In genomic region chr7:116465125-116465524, GRCh38 we compare ENCODE assay signal across 1 cellular context.
TF ChIP-seq lines count a peak whose summit lies in the region.

No MANE protein-coding gene starts in this region.

TF ChIP-seq in HepG2, 621 proteins besides CTCF, POLR2A, EP300 and RAD21:
- TF ChIP-seq PAF1 (CRISPR knock-in tag; IDR thresholded peaks at IDR 0.05) (no peak), RFX5 (IDR thresholded peaks at IDR 0.05; ENCODE audit: low read depth, low read length) (no peak), SMC3 (IDR thresholded peaks at IDR 0.05; ENCODE audit: low read length) (no peak), HINFP (CRISPR knock-in tag; IDR thresholded peaks at IDR 0.05; ENCODE audit: low read depth) (no peak), ZNF839 (CRISPR knock-in tag; IDR thresholded peaks at IDR 0.05; ENCODE audit: borderline replicate concordance) (no peak), ZBTB34 (CRISPR knock-in tag; IDR thresholded peaks at IDR 0.05) (no peak)
